ENCODE assay signal across 9 cellular contexts in the genomic region with DNA sequence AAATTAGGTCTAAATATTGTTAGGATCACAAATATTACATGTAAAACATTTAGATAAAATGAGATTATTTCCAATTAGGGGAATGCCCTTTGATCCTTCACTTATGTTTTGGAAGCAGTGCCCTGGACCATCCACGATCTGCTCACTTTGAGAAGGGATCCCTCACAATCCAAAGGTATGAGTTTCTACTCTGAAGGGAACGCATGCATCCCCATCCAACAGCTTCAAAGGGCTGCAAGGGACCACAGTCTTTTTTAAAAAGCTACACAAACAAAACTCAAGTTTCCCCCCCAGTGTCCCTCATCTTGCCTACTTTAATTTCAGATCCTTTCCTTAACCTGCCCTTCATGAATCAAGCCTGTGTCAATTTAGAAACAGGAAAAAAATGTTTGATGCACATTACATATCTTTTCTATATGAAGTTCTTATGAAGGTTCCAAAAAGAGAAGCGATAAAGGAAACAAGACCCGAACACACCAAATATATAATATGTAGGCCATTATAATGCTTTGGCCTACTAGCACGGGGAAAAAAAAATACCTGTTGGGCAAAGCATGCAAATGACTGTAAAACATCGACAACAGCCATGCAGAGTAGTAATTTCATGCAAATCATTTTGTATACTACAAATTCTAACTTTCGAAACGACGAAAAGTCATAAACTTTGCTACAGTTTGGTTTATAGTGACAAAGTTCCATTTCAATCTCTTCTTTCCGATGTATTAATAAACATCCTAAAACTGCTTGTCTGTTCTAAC. TPM values are rescaled to one million over a fixed set of nuclear protein-coding genes. Genes with fewer than 3 reads are reported as not detected.
DNase-seq lines count a peak whose midpoint lies in the region; ATAC-seq and TF ChIP-seq lines count a peak whose summit lies in the region.
"Had no signal": no experiment of that assay in that cellular context is flagged by ENCODE, and none has a peak within 500 bp of the region (broad histone marks: within the 10 kb centered on the region; RNA-seq: fewer than 3 reads in every experiment).

No MANE protein-coding gene starts in this region.

- H3K4me3 ChIP-seq in heart left ventricle (peak overlapping the region; percentile 76 to 100 (median 88)), ascending aorta (peak overlapping the region; percentile 88 to 92), lower lobe of right lung (peak overlapping the region; percentile 95), vagina (peak overlapping the region; percentile 78 to 94)

- intact Hi-C loops in heart left ventricle (cut with DNase I), result loop anchor here in 1 of 10 donors (5.0 kb wide), 1 partner anchor 46 kb away; no protein-coding TSS in a partner anchor
- intact Hi-C loops in cardiac septum (cut with DNase I), result loop anchor here (5.0 kb wide), 1 partner anchor 46 kb away; no protein-coding TSS in a partner anchor
- intact Hi-C loops in ascending aorta (cut with DNase I), result no loop called here
- intact Hi-C loops in lower lobe of right lung (cut with DNase I), result no loop called here
- intact Hi-C loops in vagina (cut with DNase I), result no loop called here

- WGBS in heart left ventricle, 4 donors, result 27 to 31% (median 28%) methylated on average over 10 of the region's 10 CpGs

- H3K9me3 ChIP-seq in heart left ventricle (no peaks in the 10 kb centered on the region), ascending aorta (no peaks in the 10 kb centered on the region), lower lobe of right lung (no peaks in the 10 kb centered on the region), vagina (no peaks in the 10 kb centered on the region)

- TF ChIP-seq CTCF in heart left ventricle (IDR thresholded peaks at IDR 0.05) (no peak), ascending aorta (IDR thresholded peaks at IDR 0.05) (no peak), lower lobe of right lung (IDR thresholded peaks at IDR 0.05) (no peak), vagina (IDR thresholded peaks at IDR 0.05) (no peak)

- no peak for DNase-seq in heart left ventricle
- no peak for DNase-seq in cardiac septum (ENCODE audit: low spot score)
- DNase-seq in ascending aorta (ENCODE audit: low spot score in 2 of 2), result no peak
- DNase-seq in lower lobe of right lung, result no peak
- DNase-seq in vagina (ENCODE audit: extremely low spot score in 2 of 2), result no peak
- DNase-seq in HUDEP-2 (lab: John Stamatoyannopoulos, UW; ENCODE audit: unreplicated experiment in 76 of 76), result no peak
- DNase-seq in foreskin melanocyte, result no peak
- DNase-seq in OCI-M1 (lab: John Stamatoyannopoulos, UW), result no peak
- DNase-seq: NCI-H510A treated with DMSO at 0.1 percent for 48 hours had no signal

- H3K27me3 ChIP-seq in heart left ventricle, result no peaks in the 10 kb centered on the region
- H3K27me3 ChIP-seq in ascending aorta, result no peaks in the 10 kb centered on the region
- H3K27me3 ChIP-seq in lower lobe of right lung (ENCODE audit: low read depth), result no peaks in the 10 kb centered on the region
- H3K27me3 ChIP-seq in vagina, result no peaks in the 10 kb centered on the region

- TF ChIP-seq POLR2A in heart left ventricle (IDR thresholded peaks at IDR 0.05) (no peak), vagina (IDR thresholded peaks at IDR 0.05) (no peak)

- H3K27ac ChIP-seq in heart left ventricle (peak overlapping the region in 9 of 12 donors; percentile 95 to 100 (median 98)), ascending aorta (peak overlapping the region in 1 of 2 donors; percentile 31), lower lobe of right lung (no peak overlapping the region), vagina (peak overlapping the region; percentile 89)

- ATAC-seq in heart left ventricle (no peak), lower lobe of right lung (no peak)

- H3K36me3 ChIP-seq in heart left ventricle, result peaks cover 0 to 9% (median 5%) of the 10 kb centered on the region in 9 donors
- H3K36me3 ChIP-seq in ascending aorta, result no peaks in the 10 kb centered on the region
- peaks cover 6% of the 10 kb centered on the region for H3K36me3 ChIP-seq in lower lobe of right lung
- H3K36me3 ChIP-seq in vagina, result no peaks in the 10 kb centered on the region

- H3K4me1 ChIP-seq in heart left ventricle (peaks cover 0 to 51% (median 36%) of the 10 kb centered on the region in 12 donors), ascending aorta (peaks cover 0 to 26% of the 10 kb centered on the region in 2 donors), lower lobe of right lung (peaks cover 42% of the 10 kb centered on the region), vagina (peaks cover 38% of the 10 kb centered on the region)

RNA-seq across cellular contexts. Expression of gene EIF3A, which starts 2.0 kb away (rescaled TPM):
- total RNA-seq in heart left ventricle (100 to 1,000 TPM in 6 of 9 donors, 10 to 100 TPM in 3; 80.3 to 143 (median 110) TPM), cardiac septum (133 TPM), ascending aorta (59.4 TPM), lower lobe of right lung (94.7 TPM), vagina (100 TPM)
- 10 to 100 TPM; 41.9 to 92.2 TPM for polyA plus RNA-seq in heart left ventricle

RNA-seq across cellular contexts. Expression of gene DENND10, which starts 25.3 kb away (rescaled TPM):
- total RNA-seq in heart left ventricle, result 10 to 100 TPM; 20.9 to 31.0 (median 24.4) TPM
- 10 to 100 TPM in 1 of 2 donors, 1 to 10 TPM in 1; 7.9 to 18.2 TPM for polyA plus RNA-seq in heart left ventricle
- total RNA-seq in cardiac septum, result 22.2 TPM
- total RNA-seq in ascending aorta, result 85.1 TPM
- total RNA-seq in lower lobe of right lung, result 33.8 TPM
- 42.2 TPM for total RNA-seq in vagina

RNA-seq across cellular contexts. Expression of gene NANOS1, which starts 49.1 kb away (rescaled TPM):
- total RNA-seq in heart left ventricle (10 to 100 TPM in 4 of 9 donors, 1 to 10 TPM in 5; 3.3 to 35.5 (median 8.8) TPM), cardiac septum (10.3 TPM), ascending aorta (5.3 TPM), lower lobe of right lung (1.9 TPM), vagina (not detected)
- polyA plus RNA-seq in heart left ventricle, result 10 to 100 TPM in 1 of 2 donors, 1 to 10 TPM in 1; 7.1 to 41.4 TPM
